Comparison of ENCODE assay signal across 8 cellular contexts in genomic region chr14:93970967-93971634, GRCh38. TPM values are rescaled to one million over a fixed set of nuclear protein-coding genes. Genes with fewer than 3 reads are reported as not detected.
DNase-seq lines count a peak whose midpoint lies in the region; ATAC-seq and TF ChIP-seq lines count a peak whose summit lies in the region.

No MANE protein-coding gene starts in this region.

- H3K27me3 ChIP-seq in DND-41 (ENCODE audit: insufficient read depth, low read length, poor library complexity) (peaks cover 20% of the 10 kb centered on the region), liver (ENCODE audit: control insufficient read depth in 4 of 4, insufficient read depth in 4 of 4, low read length in 3 of 4) (no peaks in the 10 kb centered on the region), upper lobe of right lung (no peaks in the 10 kb centered on the region)

- DNase-seq in DND-41 (no peak), KBM-7 (peak; percentile 25), upper lobe of right lung (no peak), cerebellar nuclear complex (lab: John Stamatoyannopoulos, UW) (no peak), NCI-H1436 (lab: John Stamatoyannopoulos, UW) (no peak)
- peak; percentile 88 for DNase-seq in activated CD8-positive, alpha-beta memory T cell treated with anti-CD3 and anti-CD28 coated beads for 24 hours

- peaks cover 5% of the 10 kb centered on the region; the same call in 1 of the 2 replicates for H4K20me1 ChIP-seq in DND-41 (ENCODE audit: insufficient read depth, low read length)

- no peak for TF ChIP-seq RAD21 in liver (IDR thresholded peaks at IDR 0.05)

- ATAC-seq in DND-41 (ENCODE audit: insufficient read depth, low read depth) = peak; percentile 64
- ATAC-seq in GM21360 (IDR thresholded peaks at IDR 0.05; ENCODE audit: unreplicated experiment) = peak; percentile 29
- peak; percentile 32 for ATAC-seq in upper lobe of right lung

- H3K4me3 ChIP-seq in DND-41 (ENCODE audit: low read depth in 1 of 2, low read length in 2 of 2) (no peak overlapping the region), liver (ENCODE audit: low read depth in 1 of 3, low read length in 3 of 3) (peak overlapping the region; percentile 2 to 47 (median 2)), upper lobe of right lung (peak overlapping the region; percentile 47)

- no peak overlapping the region for H3K9ac ChIP-seq in DND-41 (ENCODE audit: low read depth, low read length)
- no peak overlapping the region for H3K9ac ChIP-seq in liver (ENCODE audit: low read depth in 1 of 2, low read length in 2 of 2)

- H3K4me2 ChIP-seq in DND-41 (ENCODE audit: insufficient read depth, low read length) = no peak overlapping the region

- H3K9me3 ChIP-seq in DND-41 (ENCODE audit: insufficient read depth, low read length, severe bottlenecking) = no peaks in the 10 kb centered on the region
- no peaks in the 10 kb centered on the region for H3K9me3 ChIP-seq in liver (ENCODE audit: control insufficient read depth in 4 of 4, low read length in 3 of 4)
- no peaks in the 10 kb centered on the region for H3K9me3 ChIP-seq in upper lobe of right lung

- no peak for TF ChIP-seq CTCF in DND-41 (IDR thresholded peaks at IDR 0.05; ENCODE audit: borderline replicate concordance, extremely low read depth, low read length, poor library complexity, severe bottlenecking)
- TF ChIP-seq CTCF in liver (IDR thresholded peaks at IDR 0.05; ENCODE audit: low read depth, low read length, missing input control) = no peak
- TF ChIP-seq CTCF in upper lobe of right lung (IDR thresholded peaks at IDR 0.05) = no peak

- intact Hi-C loops in upper lobe of right lung (cut with DNase I) = no loop called here

- in situ Hi-C loops in KBM-7 (cut with MboI; ENCODE audit: low pct_unique_long_range_greater_than_20kb, low sequenced_read_pairs) = no loop called here

- H3K4me1 ChIP-seq in DND-41 (ENCODE audit: insufficient read depth, low read length) (no peaks in the 10 kb centered on the region), liver (ENCODE audit: control insufficient read depth in 4 of 4, insufficient read depth in 4 of 4, low read length in 3 of 4) (peaks cover 0 to 8% (median 2%) of the 10 kb centered on the region in 4 donors), upper lobe of right lung (peaks cover 23% of the 10 kb centered on the region)

- no peaks in the 10 kb centered on the region for H3K36me3 ChIP-seq in DND-41 (ENCODE audit: insufficient read depth, low read length)
- no peaks in the 10 kb centered on the region for H3K36me3 ChIP-seq in liver (ENCODE audit: control insufficient read depth in 4 of 4, insufficient read depth in 3 of 4, low read depth in 1 of 4, low read length in 3 of 4)
- no peaks in the 10 kb centered on the region for H3K36me3 ChIP-seq in upper lobe of right lung

- H3K27ac ChIP-seq in DND-41 (ENCODE audit: low read length) (no peak overlapping the region), liver (ENCODE audit: low read depth in 1 of 2, low read length in 2 of 2) (no peak overlapping the region), upper lobe of right lung (peak overlapping the region; percentile 17)

- WGBS in liver = 43% methylated on average over 15 of the region's 15 CpGs

- H3K79me2 ChIP-seq in DND-41 (ENCODE audit: insufficient read depth, low read length) = no peaks in the 10 kb centered on the region

- no peak overlapping the region for H2AFZ ChIP-seq in DND-41 (ENCODE audit: low read depth, low read length)

TF ChIP-seq in liver, 16 proteins besides CTCF, POLR2A, EP300 and RAD21:
- no peak for TF ChIP-seq REST (IDR thresholded peaks at IDR 0.05)
- TF ChIP-seq HNF4G (IDR thresholded peaks at IDR 0.05) = no peak
- TF ChIP-seq EGR1 (IDR thresholded peaks at IDR 0.05; ENCODE audit: low read depth in 2 of 2) = no peak
- TF ChIP-seq GABPA (IDR thresholded peaks at IDR 0.05 in 1 of 2, conservative IDR thresholded peaks at IDR 0.05 in 1 of 2) = no peak
- no peak for TF ChIP-seq MAX (IDR thresholded peaks at IDR 0.05)
- TF ChIP-seq SP1 (IDR thresholded peaks at IDR 0.05) = no peak
- no peak for TF ChIP-seq ZBTB33 (IDR thresholded peaks at IDR 0.05)
TF ChIP-seq in liver: peak in this region for 0.

RNA-seq across cellular contexts. Expression of gene ASB2, which starts 5.3 kb away (rescaled TPM):
- total RNA-seq in liver = under 1 TPM; 0.50 to 0.56 TPM
- polyA plus RNA-seq in liver = under 1 TPM; 0.18 to 0.27 TPM
- 3.2 TPM for total RNA-seq in upper lobe of right lung

RNA-seq across cellular contexts. Expression of gene CCDC197, which starts 26.0 kb away (rescaled TPM):
- total RNA-seq in liver = not detected
- polyA plus RNA-seq in liver = not detected
- not detected for total RNA-seq in upper lobe of right lung

RNA-seq across cellular contexts. Expression of gene FAM181A, which starts 44.0 kb away (rescaled TPM):
- total RNA-seq in liver = not detected
- not detected for polyA plus RNA-seq in liver
- total RNA-seq in upper lobe of right lung = 3.5 TPM

RNA-seq across cellular contexts. Expression of gene OTUB2, which starts 55.0 kb away (rescaled TPM):
- total RNA-seq in liver (under 1 TPM; 0.28 to 0.92 TPM), upper lobe of right lung (1.0 TPM)
- under 1 TPM; 0.62 to 0.64 TPM for polyA plus RNA-seq in liver

Comparison
In these comparisons a context has a peak if more than half of its experiments do, and no peak if none do; other contexts are left out.
1. DNase-seq: peak in KBM-7 (single experiment) and activated CD8-positive, alpha-beta memory T cell treated with anti-CD3 and anti-CD28 coated beads for 24 hours (single experiment); none in DND-41 (single experiment), upper lobe of right lung (single experiment), cerebellar nuclear complex (0 of 2) and NCI-H1436 (single experiment).
2. H3K4me3 ChIP-seq: peak in liver (3 of 3) and upper lobe of right lung (single experiment); none in DND-41 (0 of 2).
3. Peak in every context shown above with its lines, with median percentiles within 50 percentile points of each other: ATAC-seq.